Comparison of ENCODE assay signal across 8 cellular contexts in genomic region chr5:134524219-134524825, GRCh38. TPM values are rescaled to one million over a fixed set of nuclear protein-coding genes. Genes with fewer than 3 reads are reported as not detected.
A peak's percentile ranks its signal among the peaks of the same experiment; 100 is the strongest.
DNase-seq lines count a peak whose midpoint lies in the region; ATAC-seq lines count a peak whose summit lies in the region.

No MANE protein-coding gene starts in this region.

- intact Hi-C loops in dendritic cell treated with granulocyte-macrophage colony-stimulating factor and Interleukin-4, amounts not matched to agents 40 ng/mL and 50 ng/mL, for 4 days (cut with micrococcal nuclease): loop anchor here (2.0 kb wide), 1 partner anchor 58 kb away; no protein-coding TSS in a partner anchor

- peaks cover 23% of the 10 kb centered on the region for H3K4me1 Mint-ChIP-seq in dendritic cell treated with granulocyte-macrophage colony-stimulating factor and Interleukin-4, amounts not matched to agents 40 ng/mL and 50 ng/mL, for 4 days (ENCODE audit: low read depth)

- peaks cover 8% of the 10 kb centered on the region for H3K27me3 Mint-ChIP-seq in dendritic cell treated with granulocyte-macrophage colony-stimulating factor and Interleukin-4, amounts not matched to agents 40 ng/mL and 50 ng/mL, for 4 days

- peak overlapping the region; percentile 95 for H3K4me3 Mint-ChIP-seq in dendritic cell treated with granulocyte-macrophage colony-stimulating factor and Interleukin-4, amounts not matched to agents 40 ng/mL and 50 ng/mL, for 4 days

- peaks cover 9% of the 10 kb centered on the region for H3K36me3 Mint-ChIP-seq in dendritic cell treated with granulocyte-macrophage colony-stimulating factor and Interleukin-4, amounts not matched to agents 40 ng/mL and 50 ng/mL, for 4 days (ENCODE audit: low read depth)

- peak; percentile 58 for DNase-seq in NK-92 treated with Interleukin-12 subunit alpha and Interleukin-12 subunit beta, amount 100 ng/mL, for 24 hours (lab: John Stamatoyannopoulos, UW)
- DNase-seq in NK-92 (lab: John Stamatoyannopoulos, UW; ENCODE audit: unreplicated experiment) (no peak), NCI-H2227 treated with DMSO at 0.1 percent for 48 hours (lab: John Stamatoyannopoulos, UW) (peak; percentile 27), left lobe of liver (ENCODE audit: low spot score) (peak; percentile 84)
- peak; percentile 49 to 57 for DNase-seq in activated CD4-positive, alpha-beta T cell treated with anti-CD3 and anti-CD28 coated beads, Interleukin-2, amount 50 U/mL, for 4 hours
- DNase-seq in stimulated activated CD4-positive, alpha-beta T cell treated with anti-CD3 and anti-CD28 coated beads, Interleukin-1b, Interleukin-23, amount 100 ng/mL, for 48 hours: peak; percentile 68

- ATAC-seq in left lobe of liver (peak; percentile 39), GM21526 (IDR thresholded peaks at IDR 0.05; ENCODE audit: low FRiP score, unreplicated experiment) (no peak)

- H3K9me3 Mint-ChIP-seq in dendritic cell treated with granulocyte-macrophage colony-stimulating factor and Interleukin-4, amounts not matched to agents 40 ng/mL and 50 ng/mL, for 4 days: no peaks in the 10 kb centered on the region

- peak overlapping the region; percentile 98 for H3K27ac Mint-ChIP-seq in dendritic cell treated with granulocyte-macrophage colony-stimulating factor and Interleukin-4, amounts not matched to agents 40 ng/mL and 50 ng/mL, for 4 days

RNA-seq across cellular contexts. Expression of gene JADE2, which starts 1.1 kb away (rescaled TPM):
- 14.2 TPM for total RNA-seq in left lobe of liver
